ENCODE assay signal across 8 cellular contexts in the genomic region with DNA sequence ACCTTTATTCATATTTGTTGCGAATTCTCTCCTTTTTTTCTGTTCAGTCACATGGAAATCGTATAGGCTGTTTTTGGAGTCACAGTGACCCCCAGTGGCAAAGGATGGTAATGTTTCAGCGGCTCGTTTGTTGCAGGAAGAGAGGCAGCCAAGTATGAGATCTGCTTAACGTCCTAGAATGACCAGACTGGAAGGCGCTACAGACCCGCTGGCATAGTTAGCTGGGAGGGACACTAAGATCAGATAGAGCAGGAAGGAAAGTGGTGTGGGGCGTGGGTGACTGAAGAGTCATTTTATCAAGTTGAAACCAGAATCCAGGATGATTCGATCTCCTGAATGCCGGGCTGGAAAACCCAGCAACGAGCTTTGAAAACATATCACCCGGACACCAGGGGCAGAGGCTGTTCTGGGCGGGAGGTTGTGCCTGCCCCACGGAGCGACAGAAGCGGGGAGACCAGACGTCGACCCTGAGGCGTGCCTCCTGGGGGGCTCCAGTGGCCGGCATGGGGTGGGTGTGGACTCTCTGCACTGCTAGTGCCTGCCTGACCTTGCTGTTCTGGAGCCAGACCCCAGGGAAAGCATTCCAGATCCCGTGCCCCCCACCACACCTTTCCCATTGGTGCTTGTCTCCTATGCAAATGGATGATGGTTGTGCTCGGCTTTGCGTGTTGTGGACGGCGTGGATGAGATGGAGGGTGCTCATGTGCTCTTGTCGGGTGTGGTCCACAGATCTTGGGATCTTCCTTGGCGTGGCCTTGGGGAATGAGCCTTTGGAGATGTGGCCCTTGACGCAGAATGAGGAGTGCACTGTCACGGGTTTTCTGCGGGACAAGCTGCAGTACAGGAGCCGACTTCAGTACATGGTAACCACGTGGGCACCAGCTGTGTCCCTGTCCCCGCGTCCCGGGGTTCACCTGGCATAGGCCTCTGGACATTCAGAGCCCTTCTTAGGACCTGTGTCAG. TPM values are rescaled to one million over a fixed set of nuclear protein-coding genes. Genes with fewer than 3 reads are reported as not detected.
DNase-seq lines count a peak whose midpoint lies in the region; ATAC-seq, FAIRE-seq and TF ChIP-seq lines count a peak whose summit lies in the region.

No MANE protein-coding gene starts in this region.

- no peaks in the 10 kb centered on the region for H3K36me3 ChIP-seq in left ventricle myocardium inferior

- H3K27me3 ChIP-seq in left ventricle myocardium inferior (ENCODE audit: low read depth) = no peaks in the 10 kb centered on the region

- peak overlapping the region; percentile 58 for H3K4me3 ChIP-seq in left ventricle myocardium inferior

- H3K9me3 Mint-ChIP-seq in T-helper 1 cell treated with Interleukin-12 subunit alpha and Interleukin-12 subunit beta and Interleukin-4 antibody, amounts not matched to agents 30 μg/mL and 1 μg/mL, for 36 hours = no peaks in the 10 kb centered on the region

- H3K27ac Mint-ChIP-seq in T-helper 1 cell treated with Interleukin-12 subunit alpha and Interleukin-12 subunit beta and Interleukin-4 antibody, amounts not matched to agents 30 μg/mL and 1 μg/mL, for 36 hours = peak overlapping the region; percentile 64

- H3K4me3 Mint-ChIP-seq in T-helper 1 cell treated with Interleukin-12 subunit alpha and Interleukin-12 subunit beta and Interleukin-4 antibody, amounts not matched to agents 30 μg/mL and 1 μg/mL, for 36 hours = peak overlapping the region; percentile 77

- peaks cover 4% of the 10 kb centered on the region for H3K27me3 Mint-ChIP-seq in T-helper 1 cell treated with Interleukin-12 subunit alpha and Interleukin-12 subunit beta and Interleukin-4 antibody, amounts not matched to agents 30 μg/mL and 1 μg/mL, for 36 hours (ENCODE audit: low read depth)

- no peaks in the 10 kb centered on the region for H3K9me3 ChIP-seq in left ventricle myocardium inferior (replicated peaks)

- no peaks in the 10 kb centered on the region for H3K36me3 Mint-ChIP-seq in T-helper 1 cell treated with Interleukin-12 subunit alpha and Interleukin-12 subunit beta and Interleukin-4 antibody, amounts not matched to agents 30 μg/mL and 1 μg/mL, for 36 hours (ENCODE audit: low read depth)

- intact Hi-C loops in left ventricle myocardium inferior (cut with micrococcal nuclease) = loop anchor here (5.0 kb wide), 1 partner anchor 127 kb away; no protein-coding TSS in a partner anchor

- peak; percentile 94 for TF ChIP-seq CTCF in left ventricle myocardium inferior (IDR thresholded peaks at IDR 0.05; ENCODE audit: borderline replicate concordance)

- H3K27ac ChIP-seq in left ventricle myocardium inferior (replicated peaks) = peak overlapping the region; percentile 61

- DNase-seq in NCI-H1105 treated with DMSO at 0.1 percent for 48 hours (lab: John Stamatoyannopoulos, UW) (peak; percentile 32), amniotic epithelial cell (ENCODE audit: low read depth) (peak; percentile 73), left ventricle myocardium inferior (peak; percentile 79), putamen (ENCODE audit: low spot score) (peak; percentile 82), urothelium cell line (ENCODE audit: low spot score) (peak; percentile 77)

- ATAC-seq in GM18498 (IDR thresholded peaks at IDR 0.05; ENCODE audit: unreplicated experiment) = peak; percentile 65

- H3K4me1 Mint-ChIP-seq in T-helper 1 cell treated with Interleukin-12 subunit alpha and Interleukin-12 subunit beta and Interleukin-4 antibody, amounts not matched to agents 30 μg/mL and 1 μg/mL, for 36 hours (ENCODE audit: low read depth) = peaks cover 5% of the 10 kb centered on the region

- H3K4me1 ChIP-seq in left ventricle myocardium inferior = peaks cover 10% of the 10 kb centered on the region

- FAIRE-seq in A204.1 (lab: Jason Lieb, UNC) = peak; percentile 97
- FAIRE-seq in urothelium cell line (lab: Jason Lieb, UNC) = peak; percentile 68

RNA-seq across cellular contexts. Expression of a gene that starts 7.7 kb away (rescaled TPM):
- total RNA-seq in left ventricle myocardium inferior = 2.1 TPM

RNA-seq across cellular contexts. Expression of a gene that starts 31.8 kb away (rescaled TPM):
- 83.9 TPM for total RNA-seq in left ventricle myocardium inferior

Comparison
In these comparisons a context has a peak if more than half of its experiments do, and no peak if none do; other contexts are left out.
1. Peak in every context shown above with its lines: DNase-seq, ATAC-seq, H3K4me3 ChIP-seq and H3K27ac ChIP-seq.
2. DNase-seq: peak in every context shown above with its lines; median percentile 82 in putamen; 79 in left ventricle myocardium inferior; 77 in urothelium cell line; 73 in amniotic epithelial cell; 32 in NCI-H1105 treated with DMSO at 0.1 percent for 48 hours.